In the genomic region with DNA sequence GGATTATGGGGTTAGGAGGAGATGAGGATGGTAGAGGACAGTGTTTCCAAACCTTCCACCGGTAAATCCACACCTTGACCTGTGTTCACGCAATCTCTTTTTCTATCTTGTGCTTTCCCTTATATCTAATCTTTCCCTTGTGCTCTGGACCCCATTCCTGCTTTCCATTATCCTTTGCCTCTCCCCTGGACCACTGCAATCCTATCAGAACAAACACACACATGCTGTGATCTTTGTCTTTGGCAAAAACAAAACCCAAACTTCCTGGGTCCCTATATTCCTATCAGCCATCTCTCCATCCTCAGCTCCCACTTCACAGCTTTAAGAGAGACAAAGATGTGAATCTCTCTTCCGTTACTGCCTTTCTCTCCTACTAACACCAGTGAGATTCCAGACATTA, we compare ENCODE assay signal across 24 cellular contexts.
A peak's percentile ranks its signal among the peaks of the same experiment; 100 is the strongest.
DNase-seq lines count a peak whose midpoint lies in the region; ATAC-seq and TF ChIP-seq lines count a peak whose summit lies in the region.
"Had no signal": no experiment of that assay in that cellular context is flagged by ENCODE, and none has a peak within 500 bp of the region (broad histone marks: within the 10 kb centered on the region; RNA-seq: fewer than 3 reads in every experiment).

No MANE protein-coding gene starts in this region.

- H3K79me1 ChIP-seq in mesendoderm (ENCODE audit: low read length) = no peaks in the 10 kb centered on the region

- TF ChIP-seq CTCF in testis (IDR thresholded peaks at IDR 0.05) = no peak

- H3K36me3 ChIP-seq in CD8-positive, alpha-beta memory T cell (ENCODE audit: insufficient read depth, low read length) = no peaks in the 10 kb centered on the region
- H3K36me3 ChIP-seq in mesendoderm (ENCODE audit: control insufficient read depth, insufficient read depth, low read length) (no peaks in the 10 kb centered on the region), neuron (ENCODE audit: insufficient read depth, low read length) (no peaks in the 10 kb centered on the region), testis (ENCODE audit: low read depth, missing control alignments) (no peaks in the 10 kb centered on the region)

- no CpG with 5 or more reads among the region's 3 CpGs for WGBS in mesendoderm (ENCODE audit: extremely low coverage, insufficient coverage, low lambda C conversion rate)
- 89% methylated on average over 3 of the region's 3 CpGs for WGBS in testis, 2 donors

- H3K27me3 ChIP-seq in CD8-positive, alpha-beta memory T cell (ENCODE audit: insufficient read depth, low read length, poor library complexity, severe bottlenecking) = no peaks in the 10 kb centered on the region
- H3K27me3 ChIP-seq in mesendoderm (ENCODE audit: insufficient read depth, low read length, poor library complexity) (no peaks in the 10 kb centered on the region), neuron (ENCODE audit: insufficient read depth, low read length) (no peaks in the 10 kb centered on the region), testis (no peaks in the 10 kb centered on the region)

- intact Hi-C loops in testis (cut with DNase I; ENCODE audit: low total_unique reads) = no loop called here

- H3K4me1 Mint-ChIP-seq in CD8-positive, alpha-beta memory T cell = peaks cover 51 to 66% (median 64%) of the 10 kb centered on the region in 3 donors
- H3K4me1 Mint-ChIP-seq in T-cell = peaks cover 64 to 70% (median 65%) of the 10 kb centered on the region in 3 donors

- no peaks in the 10 kb centered on the region for H3K79me2 ChIP-seq in mesendoderm (ENCODE audit: control insufficient read depth, insufficient read depth, low read length)

- H3K9ac ChIP-seq in mesendoderm (ENCODE audit: low read length) = no peak overlapping the region

- no peaks in the 10 kb centered on the region for H3K27me3 Mint-ChIP-seq in CD8-positive, alpha-beta memory T cell
- no peaks in the 10 kb centered on the region for H3K27me3 Mint-ChIP-seq in T-cell

- H2BK120ac ChIP-seq in mesendoderm (ENCODE audit: low read depth, low read length) = no peak overlapping the region

- POLR2A ChIA-PET in CD8-positive, alpha-beta memory T cell (lab: Charles Lee) = no interaction called here
- POLR2A ChIA-PET in T-cell (lab: Charles Lee) = no interaction called here

- peaks cover 3 to 29% (median 5%) of the 10 kb centered on the region in 3 donors for H3K36me3 Mint-ChIP-seq in CD8-positive, alpha-beta memory T cell
- peaks cover 8% of the 10 kb centered on the region for H3K36me3 Mint-ChIP-seq in T-cell

- H4K5ac ChIP-seq in mesendoderm (ENCODE audit: low read length) = no peak overlapping the region

- H3K4me2 ChIP-seq in mesendoderm (ENCODE audit: low read length) = no peak overlapping the region
- H3K4me2 ChIP-seq: PC-9 had no signal

- H2BK15ac ChIP-seq in mesendoderm (replicated peaks; ENCODE audit: low read depth) = no peak overlapping the region

- peak overlapping the region; percentile 54 for H3K56ac ChIP-seq in mesendoderm (ENCODE audit: low read length)

- H3K18ac ChIP-seq in mesendoderm (ENCODE audit: low read length) = no peak overlapping the region

- DNase-seq in CD8-positive, alpha-beta memory T cell = no peak
- DNase-seq in T-cell = no peak
- DNase-seq in mesendoderm = peak; percentile 84
- no peak for DNase-seq in NCI-H345 treated with DMSO at 0.1 percent for 48 hours (lab: John Stamatoyannopoulos, UW; ENCODE audit: unreplicated experiment)
- no peak for DNase-seq in activated CD4-positive, CD25-positive, alpha-beta regulatory T cell treated with anti-CD3 and anti-CD28 coated beads, Interleukin-2, amount 50 U/mL, for 72 hours
- DNase-seq in testis = no peak
- DNase-seq: DMS53, GDM1, GOT3, KBM-7, MM.1S, NCI-H1048, NCI-H1417 treated with DMSO at 0.1 percent for 48 hours, NCI-H187, NCI-H2227 treated with DMSO at 0.1 percent for 48 hours, NCI-H510A treated with DMSO at 0.1 percent for 48 hours, NCI-H748 treated with DMSO at 0.1 percent for 48 hours, PC-9, RPMI8226, SHP77 had no signal

- CTCF ChIA-PET in CD8-positive, alpha-beta memory T cell (lab: Charles Lee) = no interaction called here
- CTCF ChIA-PET in T-cell (lab: Charles Lee) = no interaction called here

- no peak overlapping the region for H2AK5ac ChIP-seq in mesendoderm (ENCODE audit: low read length)

- H3K4me3 Mint-ChIP-seq in CD8-positive, alpha-beta memory T cell = peak overlapping the region in 1 of 7 donors; percentile 3
- no peak overlapping the region for H3K4me3 Mint-ChIP-seq in T-cell

- H3K4me3 ChIP-seq in CD8-positive, alpha-beta memory T cell (ENCODE audit: low read length) = no peak overlapping the region
- H3K4me3 ChIP-seq in mesendoderm (ENCODE audit: low read length) (no peak overlapping the region), neuron (ENCODE audit: low read length) (no peak overlapping the region), testis (no peak overlapping the region)
- H3K4me3 ChIP-seq: PC-9 had no signal

- no peak overlapping the region for H2BK5ac ChIP-seq in mesendoderm (ENCODE audit: low read length)

- peaks cover 0 to 17% (median 5%) of the 10 kb centered on the region in 5 donors for H3K9me3 Mint-ChIP-seq in CD8-positive, alpha-beta memory T cell
- H3K9me3 Mint-ChIP-seq in T-cell = peaks cover 3 to 16% (median 4%) of the 10 kb centered on the region in 3 donors

- peak overlapping the region; percentile 19 for H2AFZ ChIP-seq in neuron (ENCODE audit: low read depth, low read length)
- H2AFZ ChIP-seq: PC-9 had no signal

- H3K9me3 ChIP-seq in CD8-positive, alpha-beta memory T cell (ENCODE audit: low read length) = no peaks in the 10 kb centered on the region
- H3K9me3 ChIP-seq in neuron (ENCODE audit: low read length) = no peaks in the 10 kb centered on the region
- no peaks in the 10 kb centered on the region for H3K9me3 ChIP-seq in testis

- H3K27ac ChIP-seq in CD8-positive, alpha-beta memory T cell (ENCODE audit: low read depth, low read length) = no peak overlapping the region
- H3K27ac ChIP-seq in mesendoderm (ENCODE audit: low read depth, low read length) (peak overlapping the region; percentile 63), testis (no peak overlapping the region)
- H3K27ac ChIP-seq: HL-60, PC-9 had no signal

- no peak overlapping the region for H4K8ac ChIP-seq in mesendoderm (ENCODE audit: low read depth, low read length)

- ATAC-seq in T-cell (replicated peaks in 1 of 4) = no peak
- ATAC-seq: HCT116, HepG2 had no signal

- peaks cover 36% of the 10 kb centered on the region for H3K4me1 ChIP-seq in CD8-positive, alpha-beta memory T cell (ENCODE audit: insufficient read depth, low read length)
- H3K4me1 ChIP-seq in mesendoderm (ENCODE audit: control insufficient read depth, low read depth, low read length) (peaks cover 3% of the 10 kb centered on the region), neuron (ENCODE audit: insufficient read depth, low read length) (no peaks in the 10 kb centered on the region), testis (peaks cover 10% of the 10 kb centered on the region)

- H3K4ac ChIP-seq in mesendoderm (ENCODE audit: low read depth, low read length) = no peak overlapping the region

- peak overlapping the region; percentile 1 to 82 (median 55) for H3K27ac Mint-ChIP-seq in CD8-positive, alpha-beta memory T cell
- peak overlapping the region; percentile 71 to 93 for H3K27ac Mint-ChIP-seq in T-cell

- H3K23ac ChIP-seq in mesendoderm (ENCODE audit: low read length) = no peak overlapping the region

- no peak for TF ChIP-seq POLR2A in testis (IDR thresholded peaks at IDR 0.05)
